Comparison of ENCODE assay signal across 6 cellular contexts in the genomic region with DNA sequence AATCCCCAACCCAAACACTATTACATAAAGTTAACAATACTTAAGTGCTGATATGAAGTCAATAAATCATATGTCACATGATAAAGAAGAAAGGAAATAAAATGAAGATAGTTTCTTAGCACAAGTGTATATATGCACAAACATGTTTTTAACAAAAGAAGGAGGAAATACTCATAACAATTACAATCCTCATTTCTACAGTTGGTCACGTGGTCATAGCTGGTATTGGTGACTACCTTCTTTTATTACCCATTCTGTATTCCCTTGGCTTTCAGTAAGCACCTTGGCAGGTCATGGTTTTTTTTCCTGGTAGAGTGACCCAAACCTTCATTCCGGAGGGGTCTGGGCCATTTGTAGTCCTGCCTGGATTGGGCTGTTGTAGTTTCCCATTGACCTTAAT.
"Had no signal": no experiment of that assay in that cellular context is flagged by ENCODE, and none has a peak within 500 bp of the region (broad histone marks: within the 10 kb centered on the region; RNA-seq: fewer than 3 reads in every experiment).

No MANE protein-coding gene starts in this region.

- H3K27ac ChIP-seq: HL-60, KMS-11 had no signal

- FAIRE-seq: HTR-8/SVneo had no signal

- DNase-seq: IMR-90, KBM-7, KG1 had no signal

- H3K4me2 ChIP-seq: KMS-11 had no signal

- H3K9ac ChIP-seq: KMS-11 had no signal
